8 cellular contexts compared by ENCODE assay signal in the genomic region with DNA sequence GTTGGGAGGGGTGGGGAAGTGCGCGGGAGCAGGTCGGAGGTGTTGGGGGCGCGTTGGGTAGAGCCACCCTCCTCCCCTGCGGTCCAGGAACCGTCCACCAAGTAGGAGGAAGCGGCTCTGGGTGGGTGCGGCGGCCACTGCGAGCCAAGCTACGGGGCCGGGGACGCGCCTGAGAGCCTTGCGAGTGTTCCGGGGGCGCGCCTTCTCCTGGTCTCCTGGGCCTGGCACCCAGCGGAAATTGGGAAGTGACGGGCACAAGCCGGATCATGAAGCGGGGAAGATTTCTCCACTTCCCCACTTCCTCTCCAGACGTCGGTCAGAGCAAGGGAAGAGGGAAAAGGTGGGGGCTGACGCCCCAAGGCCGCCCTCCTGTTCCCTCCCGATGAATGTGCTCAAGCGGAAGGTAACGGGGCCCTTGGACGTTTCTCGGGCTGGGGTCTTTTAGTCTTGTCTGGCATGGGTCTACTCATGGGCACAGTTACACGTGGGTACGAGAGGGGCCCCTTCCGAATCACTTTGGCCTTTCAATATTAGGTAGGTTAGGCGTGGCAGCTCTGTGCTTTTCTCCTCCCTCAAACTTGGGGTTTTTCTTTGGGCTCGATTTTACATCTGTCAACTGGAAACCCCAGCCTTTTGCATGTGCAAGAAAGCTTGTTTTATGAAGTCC. TPM values are rescaled to one million over a fixed set of nuclear protein-coding genes. Genes with fewer than 3 reads are reported as not detected.
A peak's percentile ranks its signal among the peaks of the same experiment; 100 is the strongest.
DNase-seq lines count a peak whose midpoint lies in the region; ATAC-seq, FAIRE-seq and TF ChIP-seq lines count a peak whose summit lies in the region.

No MANE protein-coding gene starts in this region.

- ATAC-seq in GM21737 (IDR thresholded peaks at IDR 0.05; ENCODE audit: unreplicated experiment), result no peak
- no peak for ATAC-seq in GM18502 (IDR thresholded peaks at IDR 0.05; ENCODE audit: poor library complexity, unreplicated experiment)

- DNase-seq in activated naive CD8-positive, alpha-beta T cell treated with anti-CD3 and anti-CD28 coated beads for 36 hours, result no peak
- DNase-seq in iPS DF 6.9 (ENCODE audit: low read depth, low spot score) (no peak), spleen (peak; percentile 95), D721Med (ENCODE audit: insufficient read length, low spot score) (no peak)

- intact Hi-C loops in spleen (cut with DNase I; ENCODE audit: low total_unique reads), result no loop called here

- H3K36me3 ChIP-seq in iPS DF 6.9 (ENCODE audit: control insufficient read depth, insufficient read depth, low read length) (no peaks in the 10 kb centered on the region), spleen (peaks cover 0 to 27% (median 3%) of the 10 kb centered on the region in 6 donors)

- no peaks in the 10 kb centered on the region for H3K4me1 ChIP-seq in iPS DF 6.9 (ENCODE audit: control insufficient read depth, insufficient read depth, low read length)
- peaks cover 36 to 70% (median 59%) of the 10 kb centered on the region in 6 donors for H3K4me1 ChIP-seq in spleen

- no peak for FAIRE-seq in D721Med (lab: Jason Lieb, UNC)

- no peak overlapping the region for H3K27ac ChIP-seq in iPS DF 6.9 (ENCODE audit: low read length)
- peak overlapping the region; percentile 91 to 99 (median 96) for H3K27ac ChIP-seq in spleen

- H3K4me3 ChIP-seq in GM08714 (ENCODE audit: low read length), result peak overlapping the region; percentile 87
- H3K4me3 ChIP-seq in iPS DF 6.9 (ENCODE audit: low read length), result peak overlapping the region; percentile 86
- H3K4me3 ChIP-seq in spleen, result peak overlapping the region; percentile 73 to 99 (median 93)

- TF ChIP-seq RAD21 in Ishikawa (IDR thresholded peaks at IDR 0.05; ENCODE audit: low read depth), result no peak

- H3K4me3 Mint-ChIP-seq in activated naive CD8-positive, alpha-beta T cell treated with anti-CD3 and anti-CD28 coated beads for 36 hours, result peak overlapping the region; percentile 96

- H3K9me3 ChIP-seq in iPS DF 6.9 (ENCODE audit: control insufficient read depth, insufficient read depth, low read length) (no peaks in the 10 kb centered on the region), spleen (no peaks in the 10 kb centered on the region)

- H3K27me3 Mint-ChIP-seq in activated naive CD8-positive, alpha-beta T cell treated with anti-CD3 and anti-CD28 coated beads for 36 hours, result no peaks in the 10 kb centered on the region

- H3K4me1 Mint-ChIP-seq in activated naive CD8-positive, alpha-beta T cell treated with anti-CD3 and anti-CD28 coated beads for 36 hours, result peaks cover 39% of the 10 kb centered on the region

- TF ChIP-seq CTCF in spleen (IDR thresholded peaks at IDR 0.05 in 8 of 11, conservative IDR thresholded peaks at IDR 0.05 in 3 of 11), result no peak
- no peak for TF ChIP-seq CTCF in D721Med (IDR thresholded peaks at IDR 0.05; ENCODE audit: insufficient read depth, missing control alignments)

- no peak for TF ChIP-seq POLR2A in spleen (IDR thresholded peaks at IDR 0.05)

- H3K27me3 ChIP-seq in iPS DF 6.9 (ENCODE audit: control insufficient read depth, insufficient read depth, low read length), result no peaks in the 10 kb centered on the region
- no peaks in the 10 kb centered on the region for H3K27me3 ChIP-seq in spleen (replicated peaks in 1 of 7)

- WGBS in iPS DF 6.9 (ENCODE audit: insufficient coverage, insufficient read length), result no CpG with 5 or more reads among the region's 37 CpGs
- WGBS in spleen, 5 donors, result 0 to 1% (median 1%) methylated on average over 24 to 37 of the region's 37 CpGs

- H3K27ac Mint-ChIP-seq in activated naive CD8-positive, alpha-beta T cell treated with anti-CD3 and anti-CD28 coated beads for 36 hours, result peak overlapping the region; percentile 98

- no peaks in the 10 kb centered on the region for H3K9me3 Mint-ChIP-seq in activated naive CD8-positive, alpha-beta T cell treated with anti-CD3 and anti-CD28 coated beads for 36 hours

- peaks cover 64% of the 10 kb centered on the region for H3K36me3 Mint-ChIP-seq in activated naive CD8-positive, alpha-beta T cell treated with anti-CD3 and anti-CD28 coated beads for 36 hours

- no peak for TF ChIP-seq EP300 in Ishikawa (IDR thresholded peaks at IDR 0.05; ENCODE audit: borderline replicate concordance)

TF ChIP-seq in Ishikawa, 13 proteins besides CTCF, POLR2A, EP300 and RAD21:
- TF ChIP-seq ZBTB7A (IDR thresholded peaks at IDR 0.05; ENCODE audit: low read depth), result peak; percentile 49; the same call in 1 of the 2 replicates
- TF ChIP-seq MAX (IDR thresholded peaks at IDR 0.05), result no peak

RNA-seq across cellular contexts. Expression of gene RBM14, which starts 0.9 kb away (rescaled TPM):
- 100 to 1,000 TPM; 157 to 162 TPM for total RNA-seq in activated naive CD8-positive, alpha-beta T cell treated with anti-CD3 and anti-CD28 coated beads for 36 hours
- 10 to 100 TPM; 45.2 to 96.6 (median 88.3) TPM for total RNA-seq in spleen
- polyA plus RNA-seq in spleen, result 10 to 100 TPM; 37.7 to 67.4 (median 42.0) TPM

RNA-seq across cellular contexts. Expression of gene RBM4, which starts 21.2 kb away (rescaled TPM):
- 100 to 1,000 TPM; 134 to 140 TPM for total RNA-seq in activated naive CD8-positive, alpha-beta T cell treated with anti-CD3 and anti-CD28 coated beads for 36 hours
- 100 to 1,000 TPM; 106 to 139 (median 127) TPM for total RNA-seq in spleen
- polyA plus RNA-seq in spleen, result 100 to 1,000 TPM in 2 of 3 donors, 10 to 100 TPM in 1; 70.1 to 128 (median 102) TPM

RNA-seq across cellular contexts. Expression of gene CCS, which starts 24.3 kb away (rescaled TPM):
- total RNA-seq in activated naive CD8-positive, alpha-beta T cell treated with anti-CD3 and anti-CD28 coated beads for 36 hours, result 10 to 100 TPM; 19.7 to 20.9 TPM
- total RNA-seq in spleen, result 10 to 100 TPM; 32.8 to 50.4 (median 40.8) TPM
- polyA plus RNA-seq in spleen, result 100 to 1,000 TPM in 2 of 3 donors, 10 to 100 TPM in 1; 91.3 to 161 (median 145) TPM

RNA-seq across cellular contexts. Expression of gene CCDC87, which starts 24.4 kb away (rescaled TPM):
- total RNA-seq in activated naive CD8-positive, alpha-beta T cell treated with anti-CD3 and anti-CD28 coated beads for 36 hours, result under 1 TPM; 0.16 to 0.23 TPM
- under 1 TPM in 5 of 7 donors, not detected in 2; 0.10 to 0.79 (median 0.17) TPM for total RNA-seq in spleen
- under 1 TPM; 0.04 to 0.08 (median 0.06) TPM for polyA plus RNA-seq in spleen

RNA-seq across cellular contexts. Expression of gene CTSF, which starts 48.9 kb away (rescaled TPM):
- 1 to 10 TPM; 1.2 to 1.4 TPM for total RNA-seq in activated naive CD8-positive, alpha-beta T cell treated with anti-CD3 and anti-CD28 coated beads for 36 hours
- 10 to 100 TPM; 11.4 to 60.8 (median 46.4) TPM for total RNA-seq in spleen
- polyA plus RNA-seq in spleen, result 10 to 100 TPM; 23.7 to 26.6 (median 24.0) TPM
